Comparison of ENCODE assay signal across 8 cellular contexts in genomic region chr13:30306762-30307193, GRCh38. TPM values are rescaled to one million over a fixed set of nuclear protein-coding genes. Genes with fewer than 3 reads are reported as not detected.
DNase-seq lines count a peak whose midpoint lies in the region; ATAC-seq and TF ChIP-seq lines count a peak whose summit lies in the region.

No MANE protein-coding gene starts in this region.

- CTCF ChIA-PET in AG04449 (lab: Yijun Ruan, JAX): interaction anchor here (0.7 to 1.7 kb wide), 2 partner anchors 34 to 174 kb away, joined by 3 read pairs; no protein-coding TSS in a partner anchor

- POLR2A ChIA-PET in AG04449 (lab: Yijun Ruan, JAX): interaction anchor here (0.7 kb wide), 1 partner anchor 35 kb away, joined by 4 read pairs; no protein-coding TSS in a partner anchor

- intact Hi-C loops in breast epithelium (cut with DNase I; ENCODE audit: low total_unique reads): no loop called here

- H3K9ac ChIP-seq in iPS-20b (ENCODE audit: low read depth, low read length) (peak overlapping the region; percentile 85), skeletal muscle tissue (ENCODE audit: low read depth in 1 of 3, low read length in 3 of 3) (peak overlapping the region; percentile 78 to 84 (median 83))

- peak; percentile 29 for DNase-seq in AG04449 (ENCODE audit: low read depth, low spot score)
- DNase-seq in NCI-H2196 (lab: John Stamatoyannopoulos, UW; ENCODE audit: unreplicated experiment): peak; percentile 84
- peak; percentile 85 to 91 for DNase-seq in breast epithelium (ENCODE audit: low spot score in 2 of 2)

- H3K27ac ChIP-seq in VCaP (peak overlapping the region; percentile 79; the same call in 1 of the 2 replicates), breast epithelium (peak overlapping the region; percentile 82 to 94), iPS-20b (ENCODE audit: low read length) (no peak overlapping the region), skeletal muscle tissue (ENCODE audit: low read depth, low read length) (peak overlapping the region; percentile 80)

- H3K27me3 ChIP-seq in breast epithelium: no peaks in the 10 kb centered on the region
- no peaks in the 10 kb centered on the region for H3K27me3 ChIP-seq in iPS-20b (ENCODE audit: insufficient read depth, low read length)
- H3K27me3 ChIP-seq in skeletal muscle tissue (ENCODE audit: control insufficient read depth in 3 of 3, insufficient read depth in 3 of 3, low read length in 3 of 3): no peaks in the 10 kb centered on the region

- no peak for TF ChIP-seq POLR2A in breast epithelium (IDR thresholded peaks at IDR 0.05)

- TF ChIP-seq CTCF in AG04449 (IDR thresholded peaks at IDR 0.05; ENCODE audit: insufficient read depth, low read length, missing control alignments) (no peak), VCaP (conservative IDR thresholded peaks at IDR 0.05) (no peak), breast epithelium (IDR thresholded peaks at IDR 0.05) (no peak)

- peak overlapping the region; percentile 93 for H3K4me3 ChIP-seq in AG04449 (ENCODE audit: low read depth, low read length)
- peak overlapping the region; percentile 69 to 94 (median 93) for H3K4me3 ChIP-seq in breast epithelium
- H3K4me3 ChIP-seq in iPS-20b (ENCODE audit: low read length): peak overlapping the region; percentile 88
- peak overlapping the region; percentile 88 to 93 (median 92) for H3K4me3 ChIP-seq in skeletal muscle tissue (ENCODE audit: low read length in 3 of 3)

- ATAC-seq in GM18873 (IDR thresholded peaks at IDR 0.05; ENCODE audit: low FRiP score, unreplicated experiment) (peak; percentile 76), HG03135 (IDR thresholded peaks at IDR 0.05; ENCODE audit: unreplicated experiment) (peak; percentile 82)

- no peaks in the 10 kb centered on the region for H3K4me1 ChIP-seq in breast epithelium
- peaks cover 3% of the 10 kb centered on the region; the same call in 1 of the 2 replicates for H3K4me1 ChIP-seq in iPS-20b (ENCODE audit: insufficient read depth, low read length)
- H3K4me1 ChIP-seq in skeletal muscle tissue (ENCODE audit: control insufficient read depth in 3 of 3, insufficient read depth in 3 of 3, low read length in 3 of 3): peaks cover 6 to 15% (median 6%) of the 10 kb centered on the region in 3 donors

- H3K9me3 ChIP-seq in breast epithelium (no peaks in the 10 kb centered on the region), iPS-20b (ENCODE audit: insufficient read depth, low read depth, low read length) (no peaks in the 10 kb centered on the region), skeletal muscle tissue (ENCODE audit: control insufficient read depth in 3 of 3, low read length in 3 of 3) (no peaks in the 10 kb centered on the region)

- H3K36me3 ChIP-seq in breast epithelium (no peaks in the 10 kb centered on the region), iPS-20b (ENCODE audit: insufficient read depth, low read depth, low read length) (no peaks in the 10 kb centered on the region), skeletal muscle tissue (ENCODE audit: control insufficient read depth in 3 of 3, insufficient read depth in 3 of 3, low read length in 3 of 3) (no peaks in the 10 kb centered on the region)

RNA-seq across cellular contexts. Expression of gene KATNAL1, which starts 0.6 kb away (rescaled TPM):
- total RNA-seq in breast epithelium (10 to 100 TPM; 14.6 to 23.8 (median 17.0) TPM), skeletal muscle tissue (16.2 TPM)

Comparison
In these comparisons a context has a peak if more than half of its experiments do, and no peak if none do; other contexts are left out.
1. DNase-seq: peak in every context shown above with its lines; median percentile 88 in breast epithelium; 84 in NCI-H2196; 29 in AG04449.